Comparison of ENCODE assay signal across 14 cellular contexts in the genomic region with DNA sequence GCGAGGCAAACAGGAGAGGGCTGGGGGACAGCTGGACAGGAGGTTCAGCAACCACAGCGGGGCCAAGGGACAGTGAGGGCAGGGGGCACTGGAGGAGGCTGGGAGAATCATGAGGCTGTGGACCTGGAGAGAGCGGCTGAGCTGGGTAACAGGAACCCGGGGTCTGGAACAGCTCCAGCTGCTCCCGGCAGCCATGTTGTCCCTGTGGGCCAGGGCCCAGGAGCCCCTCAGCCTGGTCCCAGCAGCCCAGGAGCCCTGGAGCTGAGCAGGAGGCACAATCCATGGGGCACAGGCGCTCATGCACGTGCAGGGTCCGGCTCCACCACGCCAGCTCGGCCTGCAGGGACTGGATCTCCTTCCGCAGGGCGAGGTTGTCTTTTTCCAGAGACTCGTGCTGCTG. TPM values are rescaled to one million over a fixed set of nuclear protein-coding genes. Genes with fewer than 3 reads are reported as not detected.
DNase-seq lines count a peak whose midpoint lies in the region; ATAC-seq, FAIRE-seq and TF ChIP-seq lines count a peak whose summit lies in the region.
"Had no signal": no experiment of that assay in that cellular context is flagged by ENCODE, and none has a peak within 500 bp of the region (broad histone marks: within the 10 kb centered on the region; RNA-seq: fewer than 3 reads in every experiment).

No MANE protein-coding gene starts in this region.

- no peak overlapping the region for H3K9ac ChIP-seq in BLaER1
- H3K9ac ChIP-seq in H1 (replicated peaks in 1 of 4; ENCODE audit: extremely low read depth in 1 of 4, low read depth in 3 of 4, low read length in 3 of 4) = no peak overlapping the region
- H3K9ac ChIP-seq: GM23248 had no signal

- H3K4me1 Mint-ChIP-seq in nephron = peaks cover 21% of the 10 kb centered on the region

- H3K79me2 ChIP-seq in H1 (ENCODE audit: control insufficient read depth in 1 of 2, insufficient read depth in 2 of 2, low read length in 2 of 2) = no peaks in the 10 kb centered on the region

- no peaks in the 10 kb centered on the region for H3K27me3 Mint-ChIP-seq in nephron (ENCODE audit: low read depth)

- no peak for TF ChIP-seq POLR2A in H1 (IDR thresholded peaks at IDR 0.05; ENCODE audit: control extremely low read depth in 1 of 2, low read depth in 2 of 2, low read length in 2 of 2)

- POLR2A ChIA-PET in H1 (lab: Charles Lee; ENCODE audit: partially characterized antibody) = interaction anchor here (1.0 kb wide), 1 partner anchor 112 kb away, joined by 4 read pairs; the partner anchor contains the start of gene EHD1

- H2BK20ac ChIP-seq in H1 (ENCODE audit: low read length) = no peak overlapping the region

- no peak overlapping the region for H2BK15ac ChIP-seq in H1 (ENCODE audit: low read length)

- H3K23ac ChIP-seq in H1 (ENCODE audit: insufficient read length) = no peak overlapping the region

- no peak for TF ChIP-seq CTCF in H1 (IDR thresholded peaks at IDR 0.05; ENCODE audit: control extremely low read depth in 1 of 3, insufficient read depth in 1 of 3, low read depth in 1 of 3, low read length in 3 of 3)
- TF ChIP-seq CTCF in nephron (IDR thresholded peaks at IDR 0.05; ENCODE audit: unreplicated experiment in 3 of 3) = no peak

- H2AK5ac ChIP-seq in H1 (ENCODE audit: low read depth, low read length) = no peak overlapping the region

- H3K18ac ChIP-seq in H1 (ENCODE audit: extremely low read depth, low read length) = no peak overlapping the region

- H3K4me3 Mint-ChIP-seq in nephron = peak overlapping the region in 1 of 3 experiments; percentile 40
- H3K4me3 Mint-ChIP-seq: activated CD8-positive, alpha-beta T cell treated with anti-CD3 and anti-CD28 coated beads for 36 hours had no signal

- H3K36me3 ChIP-seq in BLaER1 = no peaks in the 10 kb centered on the region
- H3K36me3 ChIP-seq in H1 (ENCODE audit: control insufficient read depth in 2 of 4, insufficient read depth in 4 of 4, low read length in 3 of 4) = no peaks in the 10 kb centered on the region

- no peak overlapping the region for H3K4me3 ChIP-seq in BLaER1
- no peak overlapping the region for H3K4me3 ChIP-seq in H1 (ENCODE audit: extremely low read depth in 1 of 4, insufficient read depth in 2 of 4, low read depth in 3 of 4, low read length in 4 of 4)
- H3K4me3 ChIP-seq: GM23248, SK-N-MC had no signal

- no peak overlapping the region for H2AFZ ChIP-seq in H1 (ENCODE audit: low read length)
- H2AFZ ChIP-seq: GM23248 had no signal

- H3K9me3 ChIP-seq in BLaER1 = no peaks in the 10 kb centered on the region
- no peaks in the 10 kb centered on the region for H3K9me3 ChIP-seq in H1 (ENCODE audit: insufficient read depth in 2 of 2, low read depth in 1 of 2, low read length in 1 of 2)

- no peak overlapping the region for H3K56ac ChIP-seq in H1 (replicated peaks; ENCODE audit: insufficient read length, low read depth, low read length)

- no peak overlapping the region for H3K14ac ChIP-seq in H1 (ENCODE audit: insufficient read length)

- H4K5ac ChIP-seq in H1 (ENCODE audit: insufficient read length, low read depth, low read length) = no peak overlapping the region

- CTCF ChIA-PET in H1 (lab: Charles Lee; ENCODE audit: partially characterized antibody) = interaction anchor here (0.7 to 2.1 kb wide), 3 partner anchors 18 to 42 kb away, joined by 3 to 4 read pairs (median 3); partner anchors contain the start of gene MAJIN

- H3K4me1 ChIP-seq in BLaER1 = peaks cover 24% of the 10 kb centered on the region
- no peaks in the 10 kb centered on the region for H3K4me1 ChIP-seq in H1 (replicated peaks in 1 of 4; ENCODE audit: control insufficient read depth in 3 of 4, insufficient read depth in 4 of 4, low read length in 3 of 4)

- no peak for ATAC-seq in GM19324 (IDR thresholded peaks at IDR 0.05; ENCODE audit: low FRiP score, unreplicated experiment)
- ATAC-seq: activated CD8-positive, alpha-beta T cell treated with anti-CD3 and anti-CD28 coated beads for 36 hours had no signal

- H3K36me3 Mint-ChIP-seq in nephron (ENCODE audit: low read depth) = no peaks in the 10 kb centered on the region

- peak overlapping the region in 2 of 3 experiments; percentile 62 to 95 for H3K27ac Mint-ChIP-seq in nephron
- H3K27ac Mint-ChIP-seq: activated CD8-positive, alpha-beta T cell treated with anti-CD3 and anti-CD28 coated beads for 36 hours had no signal

- H2BK120ac ChIP-seq in H1 (replicated peaks; ENCODE audit: low read depth, low read length) = no peak overlapping the region

- no peak for FAIRE-seq in H1 (lab: Jason Lieb, UNC)

- H3K27me3 ChIP-seq in BLaER1 (no peaks in the 10 kb centered on the region), H1 (replicated peaks in 1 of 4; ENCODE audit: control insufficient read depth in 3 of 4, extremely low read depth in 1 of 4, insufficient read depth in 3 of 4, low read length in 3 of 4) (no peaks in the 10 kb centered on the region; a peak in 1 of 7 replicates)

- H3K27ac ChIP-seq in BLaER1 = peak overlapping the region; percentile 12; the same call in 1 of the 2 replicates
- no peak overlapping the region for H3K27ac ChIP-seq in H1 (ENCODE audit: low read depth, low read length)
- H3K27ac ChIP-seq: GM23248, SK-N-MC had no signal

- H3K23me2 ChIP-seq in H1 (ENCODE audit: low read depth, low read length) = no peaks in the 10 kb centered on the region; the same call in 1 of the 2 replicates

- no peak for TF ChIP-seq EP300 in H1 (IDR thresholded peaks at IDR 0.05; ENCODE audit: borderline replicate concordance in 1 of 2, low read depth in 2 of 2, low read length in 2 of 2)

- H2BK5ac ChIP-seq in H1 (ENCODE audit: low read depth, low read length) = no peak overlapping the region

- no peak overlapping the region for H2BK12ac ChIP-seq in H1 (ENCODE audit: low read depth, low read length)

- H3K4me2 ChIP-seq in BLaER1 (peak overlapping the region; percentile 78), H1 (ENCODE audit: insufficient read depth in 1 of 2, low read depth in 2 of 2, low read length in 2 of 2) (no peak overlapping the region)

- no peaks in the 10 kb centered on the region for H3K9me3 Mint-ChIP-seq in nephron
- H3K9me3 Mint-ChIP-seq: activated CD8-positive, alpha-beta T cell treated with anti-CD3 and anti-CD28 coated beads for 36 hours had no signal

- H3K79me1 ChIP-seq in H1 (ENCODE audit: low read depth, low read length) = no peaks in the 10 kb centered on the region

- H4K8ac ChIP-seq in H1 (ENCODE audit: extremely low read depth, insufficient read depth, low read length) = peak overlapping the region; percentile 51; the same call in 1 of the 2 replicates

- H4K91ac ChIP-seq in H1 (replicated peaks; ENCODE audit: insufficient read length, low read length) = no peak overlapping the region

- H3K4ac ChIP-seq in H1 (replicated peaks; ENCODE audit: insufficient read length, low read depth, low read length) = no peak overlapping the region

- no peak for TF ChIP-seq RAD21 in H1 (IDR thresholded peaks at IDR 0.05 in 1 of 2, conservative IDR thresholded peaks at IDR 0.05 in 1 of 2; ENCODE audit: low read depth in 2 of 2, low read length in 2 of 2)

- DNase-seq in H1 (ENCODE audit: low read depth in 1 of 2, low spot score in 2 of 2) = no peak
- DNase-seq in NCI-H1436 treated with DMSO at 0.1 percent for 48 hours (lab: John Stamatoyannopoulos, UW) = no peak
- no peak for DNase-seq in D341Med (ENCODE audit: low spot score)
- DNase-seq: activated CD8-positive, alpha-beta T cell treated with anti-CD3 and anti-CD28 coated beads for 36 hours; anterior cingulate cortex; DMS 273 treated with DMSO at 0.1 percent for 48 hours; GM23248; KBM-7 had no signal

- H4K20me1 ChIP-seq in BLaER1 (no peaks in the 10 kb centered on the region), H1 (replicated peaks in 1 of 2; ENCODE audit: control insufficient read depth in 1 of 2, insufficient read depth in 2 of 2, low read length in 2 of 2) (no peaks in the 10 kb centered on the region)

- WGBS in H1 (ENCODE audit: extremely low coverage in 1 of 2, insufficient coverage in 1 of 2, insufficient read length in 1 of 2, insufficient replicate concordance in 2 of 2, low coverage in 1 of 2, low lambda C conversion rate in 2 of 2, missing lambda C conversion rate in 1 of 2), 2 experiments = 91% methylated on average over 13 of the region's 13 CpGs; no CpG with 5 or more reads in 1 of the 2 experiments

RNA-seq across cellular contexts. Expression of gene BATF2, which starts 7.4 kb away (rescaled TPM):
- 1.4 and 2.0 TPM in 2 replicates for total RNA-seq in H1 (2021; fragmentation: NEBNext Ultra II Directional; extraction: Animal tissue kit (Norgen Biotek cat#: 25700))
- 3.1 and 4.6 TPM in 2 replicates for polyA plus RNA-seq in H1 (2011; rRNA removed)
- polyA plus RNA-seq in H1 (2011; cell fraction: cytosol; rRNA removed) = 2.0 TPM
- polyA plus RNA-seq in H1 (2011; cell fraction: nucleus; rRNA removed) = 1.9 TPM
- polyA plus RNA-seq in H1 (2012, experiment 1 of 2) = 1.2 to 2.1 TPM (median 1.8 TPM) in 4 replicates
- polyA plus RNA-seq in H1 (2012, experiment 2 of 2) = 2.2 TPM
- 1.5 TPM for polyA plus RNA-seq in H1 (2013, experiment 1 of 2)
- 1.3 TPM for polyA plus RNA-seq in H1 (2013, experiment 2 of 2)
- polyA minus RNA-seq in H1 (2011; rRNA and poly(A)+ RNA removed) = 1.8 and 2.0 TPM in 2 replicates
- polyA minus RNA-seq in H1 (2011; cell fraction: cytosol; rRNA and poly(A)+ RNA removed) = 0.95 TPM
- polyA minus RNA-seq in H1 (2011; cell fraction: nucleus; rRNA and poly(A)+ RNA removed) = 1.4 TPM
- total RNA-seq: activated CD8-positive, alpha-beta T cell treated with anti-CD3 and anti-CD28 coated beads for 36 hours had no signal

RNA-seq across cellular contexts. Expression of gene MAJIN, which starts 17.5 kb away (rescaled TPM):
- not detected in 2 replicates for total RNA-seq in H1 (2021; fragmentation: NEBNext Ultra II Directional; extraction: Animal tissue kit (Norgen Biotek cat#: 25700))
- not detected in 2 replicates for polyA plus RNA-seq in H1 (2011; rRNA removed)
- not detected for polyA plus RNA-seq in H1 (2011; cell fraction: cytosol; rRNA removed)
- polyA plus RNA-seq in H1 (2011; cell fraction: nucleus; rRNA removed) = not detected
- not detected in 4 replicates for polyA plus RNA-seq in H1 (2012, experiment 1 of 2)
- not detected for polyA plus RNA-seq in H1 (2012, experiment 2 of 2)
- not detected for polyA plus RNA-seq in H1 (2013, experiment 1 of 2)
- not detected for polyA plus RNA-seq in H1 (2013, experiment 2 of 2)
- not detected in 2 replicates for polyA minus RNA-seq in H1 (2011; rRNA and poly(A)+ RNA removed)
- not detected for polyA minus RNA-seq in H1 (2011; cell fraction: cytosol; rRNA and poly(A)+ RNA removed)
- polyA minus RNA-seq in H1 (2011; cell fraction: nucleus; rRNA and poly(A)+ RNA removed) = not detected
- total RNA-seq: activated CD8-positive, alpha-beta T cell treated with anti-CD3 and anti-CD28 coated beads for 36 hours; GM23248; lung microvascular endothelial cell; omental fat pad had no signal
- polyA plus RNA-seq: GM23248 had no signal

RNA-seq across cellular contexts. Expression of gene ARL2, which starts 24.5 kb away (rescaled TPM):
- total RNA-seq in H1 (2021; fragmentation: NEBNext Ultra II Directional; extraction: Animal tissue kit (Norgen Biotek cat#: 25700)) = 184 and 186 TPM in 2 replicates
- 535 and 640 TPM in 2 replicates for polyA plus RNA-seq in H1 (2011; rRNA removed)
- 443 TPM for polyA plus RNA-seq in H1 (2011; cell fraction: cytosol; rRNA removed)
- polyA plus RNA-seq in H1 (2011; cell fraction: nucleus; rRNA removed) = 284 TPM
- 213 to 322 TPM (median 296 TPM) in 4 replicates for polyA plus RNA-seq in H1 (2012, experiment 1 of 2)
- polyA plus RNA-seq in H1 (2012, experiment 2 of 2) = 334 TPM
- polyA plus RNA-seq in H1 (2013, experiment 1 of 2) = 189 TPM
- 188 TPM for polyA plus RNA-seq in H1 (2013, experiment 2 of 2)
- 77.4 and 96.4 TPM in 2 replicates for polyA minus RNA-seq in H1 (2011; rRNA and poly(A)+ RNA removed)
- polyA minus RNA-seq in H1 (2011; cell fraction: cytosol; rRNA and poly(A)+ RNA removed) = 111 TPM
- 76.0 TPM for polyA minus RNA-seq in H1 (2011; cell fraction: nucleus; rRNA and poly(A)+ RNA removed)

RNA-seq across cellular contexts. Expression of gene SNX15, which starts 37.8 kb away (rescaled TPM):
- 18.3 and 19.6 TPM in 2 replicates for total RNA-seq in H1 (2021; fragmentation: NEBNext Ultra II Directional; extraction: Animal tissue kit (Norgen Biotek cat#: 25700))
- polyA plus RNA-seq in H1 (2011; rRNA removed) = 13.0 and 20.2 TPM in 2 replicates
- polyA plus RNA-seq in H1 (2011; cell fraction: cytosol; rRNA removed) = 13.9 TPM
- 13.3 TPM for polyA plus RNA-seq in H1 (2011; cell fraction: nucleus; rRNA removed)
- polyA plus RNA-seq in H1 (2012, experiment 1 of 2) = 0.94 to 19.7 TPM (median 15.7 TPM) in 4 replicates
- polyA plus RNA-seq in H1 (2012, experiment 2 of 2) = 17.1 TPM
- 11.2 TPM for polyA plus RNA-seq in H1 (2013, experiment 1 of 2)
- 10.0 TPM for polyA plus RNA-seq in H1 (2013, experiment 2 of 2)
- polyA minus RNA-seq in H1 (2011; rRNA and poly(A)+ RNA removed) = 5.2 and 10.9 TPM in 2 replicates
- 7.0 TPM for polyA minus RNA-seq in H1 (2011; cell fraction: cytosol; rRNA and poly(A)+ RNA removed)
- 9.8 TPM for polyA minus RNA-seq in H1 (2011; cell fraction: nucleus; rRNA and poly(A)+ RNA removed)

RNA-seq across cellular contexts. Expression of gene SAC3D1, which starts 51.6 kb away (rescaled TPM):
- 19.4 and 23.3 TPM in 2 replicates for total RNA-seq in H1 (2021; fragmentation: NEBNext Ultra II Directional; extraction: Animal tissue kit (Norgen Biotek cat#: 25700))
- polyA plus RNA-seq in H1 (2011; rRNA removed) = 25.8 and 41.3 TPM in 2 replicates
- 27.5 TPM for polyA plus RNA-seq in H1 (2011; cell fraction: cytosol; rRNA removed)
- 27.6 TPM for polyA plus RNA-seq in H1 (2011; cell fraction: nucleus; rRNA removed)
- polyA plus RNA-seq in H1 (2012, experiment 1 of 2) = 10.1 to 20.1 TPM (median 18.5 TPM) in 4 replicates
- 13.0 TPM for polyA plus RNA-seq in H1 (2012, experiment 2 of 2)
- polyA plus RNA-seq in H1 (2013, experiment 1 of 2) = 16.0 TPM
- 15.8 TPM for polyA plus RNA-seq in H1 (2013, experiment 2 of 2)
- 3.8 and 5.2 TPM in 2 replicates for polyA minus RNA-seq in H1 (2011; rRNA and poly(A)+ RNA removed)
- 14.0 TPM for polyA minus RNA-seq in H1 (2011; cell fraction: cytosol; rRNA and poly(A)+ RNA removed)
- 11.7 TPM for polyA minus RNA-seq in H1 (2011; cell fraction: nucleus; rRNA and poly(A)+ RNA removed)
